Comparison of ENCODE assay signal across 9 cellular contexts in genomic region chr16:66250686-66251405, GRCh38.
A peak's percentile ranks its signal among the peaks of the same experiment; 100 is the strongest.
DNase-seq lines count a peak whose midpoint lies in the region; ATAC-seq and FAIRE-seq lines count a peak whose summit lies in the region.
"Had no signal": no experiment of that assay in that cellular context is flagged by ENCODE, and none has a peak within 500 bp of the region (broad histone marks: within the 10 kb centered on the region; RNA-seq: fewer than 3 reads in every experiment).

No MANE protein-coding gene starts in this region.

- H3K27ac ChIP-seq in SK-N-MC (peak overlapping the region; percentile 25; the same call in 1 of the 2 replicates), muscle layer of colon (ENCODE audit: low read depth, low read length) (peak overlapping the region; percentile 12)

- no peaks in the 10 kb centered on the region for H3K27me3 ChIP-seq in muscle layer of colon (ENCODE audit: control insufficient read depth in 1 of 2, insufficient read depth in 2 of 2, low read length in 2 of 2)

- H3K27ac Mint-ChIP-seq in activated T-helper 17 cell treated with anti-CD3 and anti-CD28 coated beads, Interleukin-2, amount 50 U/mL, for 72 hours: no peak overlapping the region
- H3K27ac Mint-ChIP-seq in activated T-helper 2 cell treated with anti-CD3 and anti-CD28 coated beads, Interferon-gamma antibody, Interleukin-2, Interleukin-4, amounts not matched to agents 10 μg/mL and 5 μg/mL and 100 μg/mL, durations not matched to agents 14 hours and 24 hours and 36 hours: no peak overlapping the region

- H3K9me3 Mint-ChIP-seq in activated T-helper 17 cell treated with anti-CD3 and anti-CD28 coated beads, Interleukin-2, amount 50 U/mL, for 72 hours: no peaks in the 10 kb centered on the region
- no peaks in the 10 kb centered on the region for H3K9me3 Mint-ChIP-seq in activated T-helper 2 cell treated with anti-CD3 and anti-CD28 coated beads, Interferon-gamma antibody, Interleukin-2, Interleukin-4, amounts not matched to agents 10 μg/mL and 5 μg/mL and 100 μg/mL, durations not matched to agents 14 hours and 24 hours and 36 hours

- ATAC-seq in HG02970 (IDR thresholded peaks at IDR 0.05; ENCODE audit: low FRiP score, unreplicated experiment): no peak
- ATAC-seq in activated T-helper 17 cell treated with anti-CD3 and anti-CD28 coated beads, Interleukin-2, amount 50 U/mL, for 72 hours (replicated peaks): no peak

- DNase-seq in A172 (ENCODE audit: low spot score) (peak; percentile 81), SK-N-MC (ENCODE audit: low read depth, low spot score) (no peak), fibroblast of the conjunctiva (ENCODE audit: low read depth) (peak; percentile 51), RCC 7860 (ENCODE audit: low spot score) (no peak)
- DNase-seq in activated T-helper 2 cell treated with anti-CD3 and anti-CD28 coated beads, Interferon-gamma antibody, Interleukin-2, Interleukin-4, amounts not matched to agents 10 μg/mL and 5 μg/mL and 100 μg/mL, durations not matched to agents 14 hours and 24 hours and 36 hours (ENCODE audit: low spot score): no peak
- DNase-seq: NCI-H226 had no signal

- peaks cover 23% of the 10 kb centered on the region for H3K4me1 ChIP-seq in muscle layer of colon (ENCODE audit: insufficient read depth, low read length)

- no peaks in the 10 kb centered on the region for H3K4me1 Mint-ChIP-seq in activated T-helper 17 cell treated with anti-CD3 and anti-CD28 coated beads, Interleukin-2, amount 50 U/mL, for 72 hours
- H3K4me1 Mint-ChIP-seq in activated T-helper 2 cell treated with anti-CD3 and anti-CD28 coated beads, Interferon-gamma antibody, Interleukin-2, Interleukin-4, amounts not matched to agents 10 μg/mL and 5 μg/mL and 100 μg/mL, durations not matched to agents 14 hours and 24 hours and 36 hours (ENCODE audit: low read depth): no peaks in the 10 kb centered on the region

- H3K4me3 ChIP-seq in SK-N-MC (peak overlapping the region; percentile 28; the same call in 1 of the 2 replicates), muscle layer of colon (ENCODE audit: low read depth in 1 of 2, low read length in 2 of 2) (no peak overlapping the region)

- no peaks in the 10 kb centered on the region for H3K36me3 ChIP-seq in SK-N-MC (ENCODE audit: insufficient read depth, low read length)
- H3K36me3 ChIP-seq in muscle layer of colon (ENCODE audit: insufficient read depth, low read length): no peaks in the 10 kb centered on the region

- H3K36me3 Mint-ChIP-seq in activated T-helper 17 cell treated with anti-CD3 and anti-CD28 coated beads, Interleukin-2, amount 50 U/mL, for 72 hours (ENCODE audit: low read depth): no peaks in the 10 kb centered on the region
- no peaks in the 10 kb centered on the region for H3K36me3 Mint-ChIP-seq in activated T-helper 2 cell treated with anti-CD3 and anti-CD28 coated beads, Interferon-gamma antibody, Interleukin-2, Interleukin-4, amounts not matched to agents 10 μg/mL and 5 μg/mL and 100 μg/mL, durations not matched to agents 14 hours and 24 hours and 36 hours (ENCODE audit: low read depth)

- H3K9me3 ChIP-seq in SK-N-MC (ENCODE audit: low read depth, low read length): no peaks in the 10 kb centered on the region
- no peaks in the 10 kb centered on the region for H3K9me3 ChIP-seq in muscle layer of colon (ENCODE audit: low read length)

- FAIRE-seq in RCC 7860 (lab: Jason Lieb, UNC): no peak

- intact Hi-C loops in activated T-helper 2 cell treated with anti-CD3 and anti-CD28 coated beads, Interferon-gamma antibody, Interleukin-2, Interleukin-4, amounts not matched to agents 10 μg/mL and 5 μg/mL and 100 μg/mL, durations not matched to agents 14 hours and 24 hours and 36 hours (cut with micrococcal nuclease): no loop called here

- H3K27me3 Mint-ChIP-seq in activated T-helper 17 cell treated with anti-CD3 and anti-CD28 coated beads, Interleukin-2, amount 50 U/mL, for 72 hours: peaks cover 16% of the 10 kb centered on the region
- peaks cover 2% of the 10 kb centered on the region for H3K27me3 Mint-ChIP-seq in activated T-helper 2 cell treated with anti-CD3 and anti-CD28 coated beads, Interferon-gamma antibody, Interleukin-2, Interleukin-4, amounts not matched to agents 10 μg/mL and 5 μg/mL and 100 μg/mL, durations not matched to agents 14 hours and 24 hours and 36 hours (ENCODE audit: low read depth)

- no peak overlapping the region for H3K9ac ChIP-seq in SK-N-MC (ENCODE audit: insufficient read length)
- H3K9ac ChIP-seq in muscle layer of colon (ENCODE audit: low read length): no peak overlapping the region

- no peak overlapping the region for H3K4me3 Mint-ChIP-seq in activated T-helper 17 cell treated with anti-CD3 and anti-CD28 coated beads, Interleukin-2, amount 50 U/mL, for 72 hours
- no peak overlapping the region for H3K4me3 Mint-ChIP-seq in activated T-helper 2 cell treated with anti-CD3 and anti-CD28 coated beads, Interferon-gamma antibody, Interleukin-2, Interleukin-4, amounts not matched to agents 10 μg/mL and 5 μg/mL and 100 μg/mL, durations not matched to agents 14 hours and 24 hours and 36 hours (ENCODE audit: low read depth)

Comparison
In these comparisons a context has a peak if more than half of its experiments do, and no peak if none do; other contexts are left out.
1. DNase-seq: peak in A172 (single experiment) and fibroblast of the conjunctiva (single experiment); none in SK-N-MC (single experiment), RCC 7860 (single experiment) and activated T-helper 2 cell treated with anti-CD3 and anti-CD28 coated beads, Interferon-gamma antibody, Interleukin-2, Interleukin-4, amounts not matched to agents 10 μg/mL and 5 μg/mL and 100 μg/mL, durations not matched to agents 14 hours and 24 hours and 36 hours (single experiment).